28 cellular contexts compared by ENCODE assay signal in the genomic region with DNA sequence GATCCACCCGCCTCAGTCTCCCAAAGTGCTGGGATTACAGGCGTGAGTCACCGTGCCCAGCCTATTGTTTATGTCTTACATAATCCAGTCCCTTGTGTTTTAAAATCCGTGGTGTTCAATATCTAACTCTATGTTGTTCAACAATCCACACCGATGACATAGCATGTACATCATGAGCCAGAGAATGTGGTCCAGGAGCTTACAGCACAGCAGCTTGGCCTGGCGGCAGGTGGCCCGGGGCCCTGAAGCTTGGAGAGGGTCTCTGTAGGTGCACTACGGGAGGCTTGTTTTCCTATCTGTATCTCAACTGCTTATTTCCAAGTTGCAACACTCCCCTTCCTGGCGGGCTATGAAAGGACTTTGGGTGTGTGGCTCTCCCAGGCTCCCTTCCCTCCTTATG.
"Had no signal": no experiment of that assay in that cellular context is flagged by ENCODE, and none has a peak within 500 bp of the region (broad histone marks: within the 10 kb centered on the region; RNA-seq: fewer than 3 reads in every experiment).

No MANE protein-coding gene starts in this region.

- H3K9me3 Mint-ChIP-seq: activated naive CD4-positive, alpha-beta T cell treated with anti-CD3 and anti-CD28 coated beads, Interleukin-2, amount 50 U/mL, for 24 hours; activated T-cell treated with anti-CD3 and anti-CD28 coated beads, Interleukin-2, amount 50 U/mL, for 24 hours; activated T-helper 2 cell treated with anti-CD3 and anti-CD28 coated beads, Interferon-gamma antibody, Interleukin-2, Interleukin-4, amounts not matched to agents 10 μg/mL and 5 μg/mL and 100 μg/mL, durations not matched to agents 14 hours and 24 hours and 36 hours had no signal

- H3K27me3 Mint-ChIP-seq: activated CD4-positive, alpha-beta memory T cell treated with anti-CD3 and anti-CD28 coated beads, Interleukin-2, amount 10 ng/mL, durations not matched to agents 7 days and 5 days; activated naive CD4-positive, alpha-beta T cell treated with anti-CD3 and anti-CD28 coated beads, Interleukin-2, amount 50 U/mL, for 24 hours; activated naive CD8-positive, alpha-beta T cell treated with anti-CD3 and anti-CD28 coated beads, Interleukin-2, amount 10 ng/mL, durations not matched to agents 7 days and 5 days; activated T-cell treated with anti-CD3 and anti-CD28 coated beads, Interleukin-2, amount 50 U/mL, for 24 hours; IgD-negative memory B cell had no signal

- H3K27ac Mint-ChIP-seq: activated CD4-positive, alpha-beta memory T cell treated with anti-CD3 and anti-CD28 coated beads, Interleukin-2, amount 10 ng/mL, durations not matched to agents 7 days and 5 days; activated naive CD4-positive, alpha-beta T cell treated with anti-CD3 and anti-CD28 coated beads, Interleukin-2, amount 50 U/mL, for 24 hours; activated naive CD8-positive, alpha-beta T cell treated with anti-CD3 and anti-CD28 coated beads, Interleukin-2, amount 10 ng/mL, durations not matched to agents 7 days and 5 days; activated T-cell treated with anti-CD3 and anti-CD28 coated beads, Interleukin-2, amount 50 U/mL, for 24 hours; activated T-helper 2 cell treated with anti-CD3 and anti-CD28 coated beads, Interferon-gamma antibody, Interleukin-2, Interleukin-4, amounts not matched to agents 10 μg/mL and 5 μg/mL and 100 μg/mL, durations not matched to agents 14 hours and 24 hours and 36 hours had no signal

- H3K27me3 ChIP-seq: ascending aorta, SJCRH30 had no signal

- ATAC-seq: Panc1 had no signal

- H3K9me3 ChIP-seq: ascending aorta, SJCRH30 had no signal

- H3K4me1 ChIP-seq: ascending aorta, SJCRH30 had no signal

- DNase-seq: activated CD4-positive, alpha-beta memory T cell treated with anti-CD3 and anti-CD28 coated beads, Interleukin-2, amount 10 ng/mL, durations not matched to agents 7 days and 5 days; activated CD4-positive, alpha-beta T cell treated with anti-CD3 and anti-CD28 coated beads for 1 hour; activated CD4-positive, alpha-beta T cell treated with anti-CD3 and anti-CD28 coated beads for 48 hours; activated CD4-positive, CD25-positive, alpha-beta regulatory T cell; activated gamma-delta T cell; activated naive CD4-positive, alpha-beta T cell treated with Interleukin-2 at 50 U/mL for 16 hours; activated naive CD8-positive, alpha-beta T cell treated with anti-CD3 and anti-CD28 coated beads, Interleukin-2, amount 10 ng/mL, durations not matched to agents 7 days and 5 days; activated T-cell treated with anti-CD3 and anti-CD28 coated beads, Interleukin-2, amount 50 U/mL, for 24 hours; amygdala; Karpas-422; KBM-7; NCI-H1105; NCI-H1417 treated with DMSO at 0.1 percent for 48 hours; NCI-H187 treated with DMSO at 0.1 percent for 48 hours; NCI-H2081; NCI-H226; NCI-H446 treated with DMSO at 0.1 percent for 48 hours; NCI-H524; SHP77; SJCRH30; T1000; WERI-Rb-1 had no signal

- H3K36me3 ChIP-seq: ascending aorta, SJCRH30, WERI-Rb-1 had no signal

- H3K4me3 Mint-ChIP-seq: activated CD4-positive, alpha-beta memory T cell treated with anti-CD3 and anti-CD28 coated beads, Interleukin-2, amount 10 ng/mL, durations not matched to agents 7 days and 5 days; activated naive CD4-positive, alpha-beta T cell treated with anti-CD3 and anti-CD28 coated beads, Interleukin-2, amount 50 U/mL, for 24 hours; activated naive CD8-positive, alpha-beta T cell treated with anti-CD3 and anti-CD28 coated beads, Interleukin-2, amount 10 ng/mL, durations not matched to agents 7 days and 5 days; activated T-cell treated with anti-CD3 and anti-CD28 coated beads, Interleukin-2, amount 50 U/mL, for 24 hours; IgD-negative memory B cell had no signal

- H3K4me1 Mint-ChIP-seq: activated naive CD4-positive, alpha-beta T cell treated with anti-CD3 and anti-CD28 coated beads, Interleukin-2, amount 50 U/mL, for 24 hours; activated naive CD8-positive, alpha-beta T cell treated with anti-CD3 and anti-CD28 coated beads, Interleukin-2, amount 10 ng/mL, durations not matched to agents 7 days and 5 days had no signal

- H3K27ac ChIP-seq: ascending aorta, SJCRH30, SK-N-MC, WERI-Rb-1 had no signal

- H3K36me3 Mint-ChIP-seq: activated naive CD4-positive, alpha-beta T cell treated with anti-CD3 and anti-CD28 coated beads, Interleukin-2, amount 50 U/mL, for 24 hours; activated naive CD8-positive, alpha-beta T cell treated with anti-CD3 and anti-CD28 coated beads, Interleukin-2, amount 10 ng/mL, durations not matched to agents 7 days and 5 days had no signal

- H3K4me3 ChIP-seq: ascending aorta, SJCRH30, SK-N-MC had no signal
